ENCODE assay signal across 8 cellular contexts in genomic region chr19:39474139-39474620, GRCh38. TPM values are rescaled to one million over a fixed set of nuclear protein-coding genes. Genes with fewer than 3 reads are reported as not detected.
DNase-seq lines count a peak whose midpoint lies in the region; ATAC-seq, FAIRE-seq and TF ChIP-seq lines count a peak whose summit lies in the region.

No MANE protein-coding gene starts in this region.

- H3K4me1 ChIP-seq in A549 (peaks cover 13% of the 10 kb centered on the region), gastroesophageal sphincter (no peaks in the 10 kb centered on the region)

- H3K27ac ChIP-seq in A549 (no peak overlapping the region), gastroesophageal sphincter (peak overlapping the region in 1 of 4 donors; percentile 8)

- H3K36me3 Mint-ChIP-seq in progenitor cell of endocrine pancreas (ENCODE audit: insufficient read depth), result peaks cover 23% of the 10 kb centered on the region

- H3K4me2 ChIP-seq in A549, result no peak overlapping the region

- H3K4me1 Mint-ChIP-seq in progenitor cell of endocrine pancreas (ENCODE audit: low read depth), result no peaks in the 10 kb centered on the region

- H3K9me3 ChIP-seq in A549, result no peaks in the 10 kb centered on the region
- no peaks in the 10 kb centered on the region for H3K9me3 ChIP-seq in gastroesophageal sphincter

- peak overlapping the region; percentile 84 for H3K27ac Mint-ChIP-seq in progenitor cell of endocrine pancreas

- no peak for TF ChIP-seq EP300 in A549 (IDR thresholded peaks at IDR 0.05)
- no peak for TF ChIP-seq EP300 in gastroesophageal sphincter (IDR thresholded peaks at IDR 0.05)

- H3K9me3 Mint-ChIP-seq in progenitor cell of endocrine pancreas (ENCODE audit: low read depth), result no peaks in the 10 kb centered on the region

- TF ChIP-seq POLR2A in A549 (IDR thresholded peaks at IDR 0.05; ENCODE audit: low read length) (no peak), gastroesophageal sphincter (IDR thresholded peaks at IDR 0.05) (no peak)

- ATAC-seq in A549, result peak; percentile 58 to 87; a peak in 5 of 6 replicates
- ATAC-seq in gastroesophageal sphincter, result peak; percentile 67
- ATAC-seq in HG02970 (IDR thresholded peaks at IDR 0.05; ENCODE audit: low FRiP score, unreplicated experiment), result no peak
- no peak for ATAC-seq in GM18517 (IDR thresholded peaks at IDR 0.05; ENCODE audit: unreplicated experiment)

- H3K4me3 Mint-ChIP-seq in progenitor cell of endocrine pancreas (ENCODE audit: low read depth), result no peak overlapping the region

- TF ChIP-seq RAD21 in A549 (conservative IDR thresholded peaks at IDR 0.05 in 1 of 2, IDR thresholded peaks at IDR 0.05 in 1 of 2), result peak; percentile 61 to 69; a peak in 4 of 5 replicates

- CTCF ChIA-PET in A549 (lab: Yijun Ruan, JAX), result interaction anchor here (0.6 to 21.9 kb wide), 33 partner anchors 11 to 1321 kb away, joined by 3 to 305 read pairs (median 5); partner anchors contain the start of genes DLL3, EID2, EID2B and PLEKHG2

- no peaks in the 10 kb centered on the region for H3K27me3 ChIP-seq in gastroesophageal sphincter

- no peaks in the 10 kb centered on the region for H3K27me3 Mint-ChIP-seq in progenitor cell of endocrine pancreas

- H3K4me3 ChIP-seq in A549 (no peak overlapping the region), gastroesophageal sphincter (no peak overlapping the region)

- H3K36me3 ChIP-seq in gastroesophageal sphincter, result peaks cover 0 to 79% of the 10 kb centered on the region in 2 donors

- POLR2A ChIA-PET in A549 (lab: Yijun Ruan, JAX), result interaction anchor here (1.6 kb wide), 1 partner anchor 38 kb away, joined by 13 read pairs; the partner anchor contains the start of gene RPS16

- peak; percentile 97 for TF ChIP-seq CTCF in A549 (IDR thresholded peaks at IDR 0.05)
- peak in 3 of 4 experiments; percentile 54 to 84 (median 63) for TF ChIP-seq CTCF in gastroesophageal sphincter (IDR thresholded peaks at IDR 0.05)
- peak; percentile 82 for TF ChIP-seq CTCF in progenitor cell of endocrine pancreas (IDR thresholded peaks at IDR 0.05; ENCODE audit: unreplicated experiment)

- WGBS in A549 (ENCODE audit: missing lambda C conversion rate), result 50% methylated on average over 9 of the region's 9 CpGs
- 20 to 22% methylated on average over 1 to 4 of the region's 9 CpGs for WGBS in gastroesophageal sphincter (ENCODE audit: low coverage in 1 of 2), 2 donors

- DNase-seq in A549 (ENCODE audit: low read depth in 1 of 2, low spot score in 1 of 2), result peak; percentile 64 to 89
- peak; percentile 53 for DNase-seq in GM19238 (ENCODE audit: insufficient read length, low spot score)
- peak; percentile 43 for DNase-seq in RPMI8226
- peak; percentile 91 for DNase-seq in activated effector memory CD4-positive, alpha-beta T cell treated with anti-CD3 and anti-CD28 coated beads, Interleukin-2, amount 50 U/mL, for 16 hours
- DNase-seq in progenitor cell of endocrine pancreas (ENCODE audit: low spot score, unreplicated experiment), result peak; percentile 74

- peak; percentile 49 for FAIRE-seq in A549 (lab: Jason Lieb, UNC)

TF ChIP-seq in A549, 52 proteins besides CTCF, POLR2A, EP300 and RAD21:
- no peak for TF ChIP-seq BHLHE40 (IDR thresholded peaks at IDR 0.05; ENCODE audit: low read depth, low read length)
- TF ChIP-seq, protein P1, sequence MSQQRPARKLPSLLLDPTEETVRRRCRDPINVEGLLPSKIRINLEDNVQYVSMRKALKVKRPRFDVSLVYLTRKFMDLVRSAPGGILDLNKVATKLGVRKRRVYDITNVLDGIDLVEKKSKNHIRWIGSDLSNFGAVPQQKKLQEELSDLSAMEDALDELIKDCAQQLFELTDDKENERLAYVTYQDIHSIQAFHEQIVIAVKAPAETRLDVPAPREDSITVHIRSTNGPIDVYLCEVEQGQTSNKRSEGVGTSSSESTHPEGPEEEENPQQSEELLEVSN (IDR thresholded peaks at IDR 0.05; ENCODE audit: borderline replicate concordance, low read depth), result no peak
- no peak for TF ChIP-seq KDM5A (IDR thresholded peaks at IDR 0.05)
- TF ChIP-seq RNF2 (IDR thresholded peaks at IDR 0.05; ENCODE audit: borderline replicate concordance, low read depth), result no peak
- no peak for TF ChIP-seq MAX (IDR thresholded peaks at IDR 0.05)
- TF ChIP-seq SMC3 (IDR thresholded peaks at IDR 0.05), result peak; percentile 90
- no peak for TF ChIP-seq HOXB13 (CRISPR knock-in tag; IDR thresholded peaks at IDR 0.05; ENCODE audit: low read depth)
- TF ChIP-seq FOSL2 (IDR thresholded peaks at IDR 0.05), result no peak
- no peak for TF ChIP-seq FOSL2 (CRISPR knock-in tag; IDR thresholded peaks at IDR 0.05)
- TF ChIP-seq ZFP36 (IDR thresholded peaks at IDR 0.05; ENCODE audit: borderline replicate concordance, partially characterized antibody), result no peak
TF ChIP-seq in A549: peak in this region for 1.

RNA-seq across cellular contexts. Expression of gene TIMM50, which starts 6.5 kb away (rescaled TPM):
- polyA plus RNA-seq in A549 (2011; rRNA removed) (234 and 246 TPM in 2 replicates), A549 (2017; fragmentation: RNase III; extraction: RNeasy Plus Mini Kit Qiagen cat#74134 plus additional on column Dnase treatment) (196 to 206 TPM (median 204 TPM) in 3 replicates)
- polyA plus RNA-seq in A549 (2012; cell fraction: cytosol; rRNA removed), result 370 and 374 TPM in 2 replicates
- 384 and 439 TPM in 2 replicates for polyA plus RNA-seq in A549 (2012; cell fraction: nucleus; rRNA removed)
- 284 and 290 TPM in 2 replicates for polyA minus RNA-seq in A549 (2011; rRNA and poly(A)+ RNA removed)
- total RNA-seq in gastroesophageal sphincter (10 to 100 TPM; 50.8 to 53.5 (median 52.4) TPM), progenitor cell of endocrine pancreas (79.3 TPM in 2 replicates)

RNA-seq across cellular contexts. Expression of gene DLL3, which starts 24.6 kb away (rescaled TPM):
- polyA plus RNA-seq in A549 (2011; rRNA removed), result 6.8 and 8.3 TPM in 2 replicates
- 14.9 and 18.9 TPM in 2 replicates for polyA plus RNA-seq in A549 (2012; cell fraction: cytosol; rRNA removed)
- polyA plus RNA-seq in A549 (2012; cell fraction: nucleus; rRNA removed), result 10.6 and 11.5 TPM in 2 replicates
- 6.7 TPM in 3 replicates for polyA plus RNA-seq in A549 (2017; fragmentation: RNase III; extraction: RNeasy Plus Mini Kit Qiagen cat#74134 plus additional on column Dnase treatment)
- polyA minus RNA-seq in A549 (2011; rRNA and poly(A)+ RNA removed), result 3.3 and 3.5 TPM in 2 replicates
- total RNA-seq in gastroesophageal sphincter, result not detected
- 0.93 and 1.1 TPM in 2 replicates for total RNA-seq in progenitor cell of endocrine pancreas

RNA-seq across cellular contexts. Expression of gene SUPT5H, which starts 28.8 kb away (rescaled TPM):
- polyA plus RNA-seq in A549 (2011; rRNA removed), result 133 and 186 TPM in 2 replicates
- polyA plus RNA-seq in A549 (2012; cell fraction: cytosol; rRNA removed), result 147 and 165 TPM in 2 replicates
- 393 and 418 TPM in 2 replicates for polyA plus RNA-seq in A549 (2012; cell fraction: nucleus; rRNA removed)
- 200 to 223 TPM (median 222 TPM) in 3 replicates for polyA plus RNA-seq in A549 (2017; fragmentation: RNase III; extraction: RNeasy Plus Mini Kit Qiagen cat#74134 plus additional on column Dnase treatment)
- 133 and 149 TPM in 2 replicates for polyA minus RNA-seq in A549 (2011; rRNA and poly(A)+ RNA removed)
- 10 to 100 TPM; 71.5 to 99.1 (median 87.0) TPM for total RNA-seq in gastroesophageal sphincter
- total RNA-seq in progenitor cell of endocrine pancreas, result 170 and 171 TPM in 2 replicates

RNA-seq across cellular contexts. Expression of gene RPS16, which starts 38.4 kb away (rescaled TPM):
- polyA plus RNA-seq in A549 (2011; rRNA removed) (4,855 and 5,722 TPM in 2 replicates), A549 (2017; fragmentation: RNase III; extraction: RNeasy Plus Mini Kit Qiagen cat#74134 plus additional on column Dnase treatment) (4,280 to 4,348 TPM (median 4,297 TPM) in 3 replicates)
- polyA plus RNA-seq in A549 (2012; cell fraction: cytosol; rRNA removed), result 15,003 and 17,959 TPM in 2 replicates
- polyA plus RNA-seq in A549 (2012; cell fraction: nucleus; rRNA removed), result 8,488 and 9,467 TPM in 2 replicates
- polyA minus RNA-seq in A549 (2011; rRNA and poly(A)+ RNA removed), result 5,249 and 5,947 TPM in 2 replicates
- total RNA-seq in gastroesophageal sphincter (1,000 to 10,000 TPM; 1,023 to 1,769 (median 1,110) TPM), progenitor cell of endocrine pancreas (1,449 and 1,510 TPM in 2 replicates)

RNA-seq across cellular contexts. Expression of gene SELENOV, which starts 40.8 kb away (rescaled TPM):
- polyA plus RNA-seq in A549 (2011; rRNA removed) (not detected in 2 replicates), A549 (2017; fragmentation: RNase III; extraction: RNeasy Plus Mini Kit Qiagen cat#74134 plus additional on column Dnase treatment) (not detected in 3 replicates)
- polyA plus RNA-seq in A549 (2012; cell fraction: cytosol; rRNA removed), result not detected in 2 replicates
- polyA plus RNA-seq in A549 (2012; cell fraction: nucleus; rRNA removed), result 0.06 and 0.10 TPM in 2 replicates
- not detected in 2 replicates for polyA minus RNA-seq in A549 (2011; rRNA and poly(A)+ RNA removed)
- total RNA-seq in gastroesophageal sphincter (not detected), progenitor cell of endocrine pancreas (5.1 and 6.5 TPM in 2 replicates)

Comparison
In these comparisons a context has a peak if more than half of its experiments do, and no peak if none do; other contexts are left out.
1. ATAC-seq: peak in A549 (2 of 2) and gastroesophageal sphincter (single experiment); none in HG02970 (single experiment) and GM18517 (single experiment).
2. Peak in every context shown above with its lines, with median percentiles within 50 percentile points of each other: DNase-seq and CTCF ChIP-seq.